Comparison of ENCODE assay signal across 11 cellular contexts in genomic region chr11:36385121-36385530, GRCh38.
DNase-seq lines count a peak whose midpoint lies in the region; ATAC-seq and TF ChIP-seq lines count a peak whose summit lies in the region.
"Had no signal": no experiment of that assay in that cellular context is flagged by ENCODE, and none has a peak within 500 bp of the region (broad histone marks: within the 10 kb centered on the region; RNA-seq: fewer than 3 reads in every experiment).

No MANE protein-coding gene starts in this region.

- ATAC-seq in natural killer cell treated with Interleukin-12 subunit alpha and Interleukin-12 subunit beta and Interleukin-15 and Interleukin-18, amount 100 ng/mL, for 72 hours, result peak; percentile 78
- ATAC-seq in omental fat pad (ENCODE audit: low FRiP score), result no peak

- no peaks in the 10 kb centered on the region for H3K9me3 Mint-ChIP-seq in natural killer cell treated with Interleukin-12 subunit alpha and Interleukin-12 subunit beta and Interleukin-15 and Interleukin-18, amount 100 ng/mL, for 72 hours

- in situ Hi-C loops in astrocyte of the spinal cord (cut with HindIII; ENCODE audit: low sequenced_read_pairs), result no loop called here

- no peaks in the 10 kb centered on the region for H3K27me3 Mint-ChIP-seq in natural killer cell treated with Interleukin-12 subunit alpha and Interleukin-12 subunit beta and Interleukin-15 and Interleukin-18, amount 100 ng/mL, for 72 hours

- peaks cover 49% of the 10 kb centered on the region for H3K36me3 Mint-ChIP-seq in natural killer cell treated with Interleukin-12 subunit alpha and Interleukin-12 subunit beta and Interleukin-15 and Interleukin-18, amount 100 ng/mL, for 72 hours

- peaks cover 80 to 88% of the 10 kb centered on the region in 2 donors for H3K4me1 Mint-ChIP-seq in natural killer cell treated with Interleukin-12 subunit alpha and Interleukin-12 subunit beta and Interleukin-15 and Interleukin-18, amount 100 ng/mL, for 72 hours (ENCODE audit: low read depth in 2 of 2)

- H3K4me3 ChIP-seq in astrocyte of the spinal cord (ENCODE audit: low read depth, low read length), result no peak overlapping the region
- H3K4me3 ChIP-seq: right atrium auricular region had no signal

- peak; percentile 40 for DNase-seq in DMS53 (lab: John Stamatoyannopoulos, UW)
- no peak for DNase-seq in DMS53 treated with DMSO at 0.1 percent for 48 hours (lab: John Stamatoyannopoulos, UW; ENCODE audit: unreplicated experiment)
- DNase-seq in LHCN-M2 (ENCODE audit: low read depth), result peak; percentile 27
- DNase-seq in astrocyte of the spinal cord (ENCODE audit: low read depth, low spot score), result peak; percentile 84
- no peak for DNase-seq in natural killer cell treated with Interleukin-12 subunit alpha and Interleukin-12 subunit beta and Interleukin-15 and Interleukin-18, amount 100 ng/mL, for 72 hours (ENCODE audit: low spot score)
- DNase-seq in GOT3 (lab: John Stamatoyannopoulos, UW), result no peak
- no peak for DNase-seq in omental fat pad (ENCODE audit: low spot score)
- no peak for DNase-seq in stimulated activated CD4-positive, alpha-beta T cell treated with anti-CD3 and anti-CD28 coated beads, Interleukin-15, amount 100 ng/mL, for 24 hours
- DNase-seq: amygdala, mammary epithelial cell had no signal

- H3K4me3 Mint-ChIP-seq in natural killer cell treated with Interleukin-12 subunit alpha and Interleukin-12 subunit beta and Interleukin-15 and Interleukin-18, amount 100 ng/mL, for 72 hours, result peak overlapping the region; percentile 84

- TF ChIP-seq CTCF in astrocyte of the spinal cord (IDR thresholded peaks at IDR 0.05; ENCODE audit: low read depth, low read length), result no peak
- no peak for TF ChIP-seq CTCF in omental fat pad (IDR thresholded peaks at IDR 0.05)

- peak overlapping the region; percentile 98 for H3K27ac Mint-ChIP-seq in natural killer cell treated with Interleukin-12 subunit alpha and Interleukin-12 subunit beta and Interleukin-15 and Interleukin-18, amount 100 ng/mL, for 72 hours

Comparison
In these comparisons a context has a peak if more than half of its experiments do, and no peak if none do; other contexts are left out.
1. DNase-seq: peak in DMS53 (single experiment), LHCN-M2 (single experiment) and astrocyte of the spinal cord (single experiment); none in DMS53 treated with DMSO at 0.1 percent for 48 hours (single experiment), natural killer cell treated with Interleukin-12 subunit alpha and Interleukin-12 subunit beta and Interleukin-15 and Interleukin-18, amount 100 ng/mL, for 72 hours (single experiment), GOT3 (single experiment), omental fat pad (single experiment) and stimulated activated CD4-positive, alpha-beta T cell treated with anti-CD3 and anti-CD28 coated beads, Interleukin-15, amount 100 ng/mL, for 24 hours (single experiment).